In the genomic region with DNA sequence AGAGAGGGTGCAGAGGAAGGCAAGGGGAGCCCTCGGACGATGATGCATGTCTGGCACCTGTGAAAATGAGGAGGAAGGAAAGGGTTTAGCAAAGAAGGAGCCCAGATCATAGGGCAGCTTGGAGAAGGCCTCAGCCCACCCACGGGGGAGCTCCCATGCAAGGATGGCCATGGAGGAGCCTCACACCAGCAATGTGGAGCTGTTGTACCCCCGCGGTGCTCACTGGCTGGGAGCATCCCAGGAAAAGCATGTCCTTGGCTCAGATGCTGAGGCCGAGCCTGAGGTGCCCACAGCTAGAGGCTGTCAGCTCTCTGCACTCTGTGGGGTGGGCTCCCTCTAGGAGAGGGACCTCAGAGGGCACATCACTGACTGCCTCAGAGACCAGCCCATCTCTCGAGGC, we compare ENCODE assay signal across 27 cellular contexts.
"Had no signal": no experiment of that assay in that cellular context is flagged by ENCODE, and none has a peak within 500 bp of the region (broad histone marks: within the 10 kb centered on the region; RNA-seq: fewer than 3 reads in every experiment).

No MANE protein-coding gene starts in this region.

- H3K27ac Mint-ChIP-seq: activated CD4-positive, alpha-beta memory T cell treated with anti-CD3 and anti-CD28 coated beads for 36 hours; activated CD4-positive, alpha-beta T cell treated with anti-CD3 and anti-CD28 coated beads for 36 hours; activated CD4-positive, alpha-beta T cell treated with anti-CD3 and anti-CD28 coated beads, Interleukin-2, amount 10 ng/mL, durations not matched to agents 24 days and 14 days; activated CD8-positive, alpha-beta memory T cell treated with anti-CD3 and anti-CD28 coated beads, Interleukin-2, amount 10 ng/mL, durations not matched to agents 7 days and 5 days; activated CD8-positive, alpha-beta T cell treated with anti-CD3 and anti-CD28 coated beads, Interleukin-2, amount 10 ng/mL, durations not matched to agents 7 days and 5 days; activated naive CD4-positive, alpha-beta T cell treated with anti-CD3 and anti-CD28 coated beads for 36 hours; activated naive CD4-positive, alpha-beta T cell treated with anti-CD3 and anti-CD28 coated beads, Interleukin-2, amount 50 U/mL, for 24 hours; activated naive CD8-positive, alpha-beta T cell treated with anti-CD3 and anti-CD28 coated beads, Interleukin-2, amount 10 ng/mL, durations not matched to agents 7 days and 5 days; activated T-helper 1 cell treated with anti-CD3 and anti-CD28 coated beads, Interleukin-12 subunit alpha, Interleukin-12 subunit beta, Interleukin-2, Interleukin-4 antibody, amounts not matched to agents 30 ng/mL and 10 ng/mL and 1 ng/mL, durations not matched to agents 14 hours and 24 hours and 36 hours; activated T-helper 2 cell treated with anti-CD3 and anti-CD28 coated beads, Interferon-gamma antibody, Interleukin-2, Interleukin-4, amounts not matched to agents 10 μg/mL and 5 μg/mL and 100 μg/mL, durations not matched to agents 14 hours and 24 hours and 36 hours; dendritic cell treated with granulocyte-macrophage colony-stimulating factor and Interleukin-4, amounts not matched to agents 40 ng/mL and 50 ng/mL, for 4 days; effector memory CD8-positive, alpha-beta T cell had no signal

- H3K27me3 ChIP-seq: brain microvascular endothelial cell had no signal

- H3K4me3 Mint-ChIP-seq: activated CD4-positive, alpha-beta memory T cell treated with anti-CD3 and anti-CD28 coated beads for 36 hours; activated CD4-positive, alpha-beta T cell treated with anti-CD3 and anti-CD28 coated beads for 36 hours; activated CD4-positive, alpha-beta T cell treated with anti-CD3 and anti-CD28 coated beads, Interleukin-2, amount 10 ng/mL, durations not matched to agents 24 days and 14 days; activated CD8-positive, alpha-beta memory T cell treated with anti-CD3 and anti-CD28 coated beads, Interleukin-2, amount 10 ng/mL, durations not matched to agents 7 days and 5 days; activated CD8-positive, alpha-beta T cell treated with anti-CD3 and anti-CD28 coated beads, Interleukin-2, amount 10 ng/mL, durations not matched to agents 7 days and 5 days; activated naive CD4-positive, alpha-beta T cell treated with anti-CD3 and anti-CD28 coated beads for 36 hours; activated naive CD4-positive, alpha-beta T cell treated with anti-CD3 and anti-CD28 coated beads, Interleukin-2, amount 50 U/mL, for 24 hours; activated naive CD8-positive, alpha-beta T cell treated with anti-CD3 and anti-CD28 coated beads, Interleukin-2, amount 10 ng/mL, durations not matched to agents 7 days and 5 days; activated T-helper 1 cell treated with anti-CD3 and anti-CD28 coated beads, Interleukin-12 subunit alpha, Interleukin-12 subunit beta, Interleukin-2, Interleukin-4 antibody, amounts not matched to agents 30 ng/mL and 10 ng/mL and 1 ng/mL, durations not matched to agents 14 hours and 24 hours and 36 hours; central memory CD8-positive, alpha-beta T cell; dendritic cell treated with granulocyte-macrophage colony-stimulating factor and Interleukin-4, amounts not matched to agents 40 ng/mL and 50 ng/mL, for 4 days; effector memory CD8-positive, alpha-beta T cell had no signal

- H3K9me3 Mint-ChIP-seq: activated CD4-positive, alpha-beta memory T cell treated with anti-CD3 and anti-CD28 coated beads for 36 hours; activated CD4-positive, alpha-beta T cell treated with anti-CD3 and anti-CD28 coated beads, Interleukin-2, amount 10 ng/mL, durations not matched to agents 24 days and 14 days; activated naive CD4-positive, alpha-beta T cell treated with anti-CD3 and anti-CD28 coated beads for 36 hours; activated naive CD4-positive, alpha-beta T cell treated with anti-CD3 and anti-CD28 coated beads, Interleukin-2, amount 50 U/mL, for 24 hours; activated naive CD8-positive, alpha-beta T cell treated with anti-CD3 and anti-CD28 coated beads, Interleukin-2, amount 10 ng/mL, durations not matched to agents 7 days and 5 days; activated T-helper 1 cell treated with anti-CD3 and anti-CD28 coated beads, Interleukin-12 subunit alpha, Interleukin-12 subunit beta, Interleukin-2, Interleukin-4 antibody, amounts not matched to agents 30 ng/mL and 10 ng/mL and 1 ng/mL, durations not matched to agents 14 hours and 24 hours and 36 hours; activated T-helper 2 cell treated with anti-CD3 and anti-CD28 coated beads, Interferon-gamma antibody, Interleukin-2, Interleukin-4, amounts not matched to agents 10 μg/mL and 5 μg/mL and 100 μg/mL, durations not matched to agents 14 hours and 24 hours and 36 hours; dendritic cell treated with granulocyte-macrophage colony-stimulating factor and Interleukin-4, amounts not matched to agents 40 ng/mL and 50 ng/mL, for 4 days; effector memory CD8-positive, alpha-beta T cell had no signal

- H3K4me1 Mint-ChIP-seq: activated CD4-positive, alpha-beta T cell treated with anti-CD3 and anti-CD28 coated beads for 36 hours; activated CD4-positive, alpha-beta T cell treated with anti-CD3 and anti-CD28 coated beads, Interleukin-2, amount 10 ng/mL, durations not matched to agents 24 days and 14 days; activated CD8-positive, alpha-beta memory T cell treated with anti-CD3 and anti-CD28 coated beads, Interleukin-2, amount 10 ng/mL, durations not matched to agents 7 days and 5 days; activated naive CD4-positive, alpha-beta T cell treated with anti-CD3 and anti-CD28 coated beads, Interleukin-2, amount 50 U/mL, for 24 hours; activated naive CD8-positive, alpha-beta T cell treated with anti-CD3 and anti-CD28 coated beads, Interleukin-2, amount 10 ng/mL, durations not matched to agents 7 days and 5 days; central memory CD8-positive, alpha-beta T cell had no signal

- ATAC-seq: activated CD4-positive, alpha-beta T cell treated with anti-CD3 and anti-CD28 coated beads for 36 hours; activated CD8-positive, alpha-beta memory T cell treated with anti-CD3 and anti-CD28 coated beads, Interleukin-2, amount 10 ng/mL, durations not matched to agents 7 days and 5 days; activated CD8-positive, alpha-beta T cell treated with anti-CD3 and anti-CD28 coated beads, Interleukin-2, amount 10 ng/mL, durations not matched to agents 7 days and 5 days; effector memory CD8-positive, alpha-beta T cell had no signal

- H3K27ac ChIP-seq: brain microvascular endothelial cell, coronary artery, epithelial cell of prostate had no signal

- H3K27me3 Mint-ChIP-seq: activated CD4-positive, alpha-beta T cell treated with anti-CD3 and anti-CD28 coated beads for 36 hours; activated CD4-positive, alpha-beta T cell treated with anti-CD3 and anti-CD28 coated beads, Interleukin-2, amount 10 ng/mL, durations not matched to agents 24 days and 14 days; activated CD8-positive, alpha-beta memory T cell treated with anti-CD3 and anti-CD28 coated beads, Interleukin-2, amount 10 ng/mL, durations not matched to agents 7 days and 5 days; activated naive CD8-positive, alpha-beta T cell treated with anti-CD3 and anti-CD28 coated beads, Interleukin-2, amount 10 ng/mL, durations not matched to agents 7 days and 5 days; dendritic cell treated with granulocyte-macrophage colony-stimulating factor and Interleukin-4, amounts not matched to agents 40 ng/mL and 50 ng/mL, for 4 days; effector memory CD8-positive, alpha-beta T cell had no signal

- H3K4me3 ChIP-seq: coronary artery had no signal

- H3K36me3 Mint-ChIP-seq: activated CD4-positive, alpha-beta memory T cell treated with anti-CD3 and anti-CD28 coated beads for 36 hours; activated CD8-positive, alpha-beta memory T cell treated with anti-CD3 and anti-CD28 coated beads, Interleukin-2, amount 10 ng/mL, durations not matched to agents 7 days and 5 days; activated naive CD4-positive, alpha-beta T cell treated with anti-CD3 and anti-CD28 coated beads, Interleukin-2, amount 50 U/mL, for 24 hours; activated naive CD8-positive, alpha-beta T cell treated with anti-CD3 and anti-CD28 coated beads, Interleukin-2, amount 10 ng/mL, durations not matched to agents 7 days and 5 days had no signal

- H3K36me3 ChIP-seq: brain microvascular endothelial cell had no signal

- DNase-seq: activated CD4-positive, alpha-beta memory T cell treated with anti-CD3 and anti-CD28 coated beads for 36 hours; activated CD4-positive, alpha-beta T cell treated with anti-CD3 and anti-CD28 coated beads for 36 hours; activated CD4-positive, alpha-beta T cell treated with anti-CD3 and anti-CD28 coated beads, Interleukin-2, amount 10 ng/mL, durations not matched to agents 24 days and 14 days; activated CD4-positive, CD25-positive, alpha-beta regulatory T cell; activated CD4-positive, CD25-positive, alpha-beta regulatory T cell treated with anti-CD3 and anti-CD28 coated beads, Interleukin-2, amount 50 U/mL, for 72 hours; activated CD8-positive, alpha-beta memory T cell treated with anti-CD3 and anti-CD28 coated beads, Interleukin-2, amount 10 ng/mL, durations not matched to agents 7 days and 5 days; activated CD8-positive, alpha-beta memory T cell treated with anti-CD3 and anti-CD28 coated beads, Interleukin-2, amount 50 U/mL, for 4 hours; activated CD8-positive, alpha-beta T cell treated with anti-CD3 and anti-CD28 coated beads, Interleukin-2, amount 10 ng/mL, durations not matched to agents 7 days and 5 days; activated effector memory CD4-positive, alpha-beta T cell treated with anti-CD3 and anti-CD28 coated beads, Interleukin-2, amount 50 U/mL, for 16 hours; activated naive CD4-positive, alpha-beta T cell treated with anti-CD3 and anti-CD28 coated beads for 36 hours; activated naive CD8-positive, alpha-beta T cell treated with anti-CD3 and anti-CD28 coated beads, Interleukin-2, amount 10 ng/mL, durations not matched to agents 7 days and 5 days; activated T-cell treated with anti-CD3 and anti-CD28 coated beads, Interleukin-2, amount 50 U/mL, for 1 hour; activated T-cell treated with anti-CD3 and anti-CD28 coated beads, Interleukin-2, amount 50 U/mL, for 48 hours; amniotic stem cell; anterior cingulate cortex; brain microvascular endothelial cell; effector CD4-positive, alpha-beta T cell; effector memory CD8-positive, alpha-beta T cell; foreskin fibroblast; T-helper 2 cell had no signal
